Comparison of ENCODE assay signal across 16 cellular contexts in genomic region chr20:57033994-57034393, GRCh38.
"Had no signal": no experiment of that assay in that cellular context is flagged by ENCODE, and none has a peak within 500 bp of the region (broad histone marks: within the 10 kb centered on the region; RNA-seq: fewer than 3 reads in every experiment).

No MANE protein-coding gene starts in this region.

- H3K9me3 ChIP-seq: lower lobe of right lung had no signal

- H3K9me3 Mint-ChIP-seq: activated CD8-positive, alpha-beta T cell treated with anti-CD3 and anti-CD28 coated beads for 36 hours; activated naive CD4-positive, alpha-beta T cell treated with anti-CD3 and anti-CD28 coated beads, Interleukin-2, amount 10 ng/mL, durations not matched to agents 7 days and 5 days; activated naive CD8-positive, alpha-beta T cell treated with anti-CD3 and anti-CD28 coated beads, Interleukin-2, amount 50 U/mL, for 24 hours had no signal

- H3K4me1 Mint-ChIP-seq: activated B cell treated with CpG ODN at 0.5 μM for 24 hours; activated naive CD4-positive, alpha-beta T cell treated with anti-CD3 and anti-CD28 coated beads, Interleukin-2, amount 10 ng/mL, durations not matched to agents 7 days and 5 days; activated naive CD8-positive, alpha-beta T cell treated with anti-CD3 and anti-CD28 coated beads, Interleukin-2, amount 50 U/mL, for 24 hours had no signal

- H3K4me1 ChIP-seq: lower lobe of right lung had no signal

- ATAC-seq: activated CD8-positive, alpha-beta T cell treated with anti-CD3 and anti-CD28 coated beads for 36 hours; activated naive CD8-positive, alpha-beta T cell treated with anti-CD3 and anti-CD28 coated beads, Interleukin-2, amount 50 U/mL, for 24 hours; activated T-cell treated with anti-CD3 and anti-CD28 coated beads, Interleukin-2, amount 50 U/mL, for 4 hours; lower lobe of right lung; stimulated activated naive B cell treated with anti-CD40 and anti-IgM and Interleukin-4, amounts not matched to agents 10 μg/mL and 1 μg/mL and 100 μg/mL, for 72 hours had no signal

- H3K36me3 Mint-ChIP-seq: activated naive CD4-positive, alpha-beta T cell treated with anti-CD3 and anti-CD28 coated beads, Interleukin-2, amount 10 ng/mL, durations not matched to agents 7 days and 5 days; stimulated activated naive B cell treated with anti-CD40 and anti-IgM and Interleukin-4, amounts not matched to agents 10 μg/mL and 1 μg/mL and 100 μg/mL, for 72 hours had no signal

- H3K4me3 Mint-ChIP-seq: activated B cell treated with CpG ODN at 0.5 μM for 24 hours; activated CD8-positive, alpha-beta T cell treated with anti-CD3 and anti-CD28 coated beads for 36 hours; activated naive CD4-positive, alpha-beta T cell treated with anti-CD3 and anti-CD28 coated beads, Interleukin-2, amount 10 ng/mL, durations not matched to agents 7 days and 5 days; activated naive CD8-positive, alpha-beta T cell treated with anti-CD3 and anti-CD28 coated beads, Interleukin-2, amount 50 U/mL, for 24 hours; activated T-cell treated with anti-CD3 and anti-CD28 coated beads, Interleukin-2, amount 50 U/mL, for 4 hours; stimulated activated naive B cell treated with anti-CD40 and anti-IgM and Interleukin-4, amounts not matched to agents 10 μg/mL and 1 μg/mL and 100 μg/mL, for 72 hours had no signal

- H3K4me3 ChIP-seq: coronary artery, lower lobe of right lung had no signal

- H3K27ac ChIP-seq: coronary artery, lower lobe of right lung had no signal

- H3K27ac Mint-ChIP-seq: activated B cell treated with CpG ODN at 0.5 μM for 24 hours; activated CD8-positive, alpha-beta T cell treated with anti-CD3 and anti-CD28 coated beads for 36 hours; activated naive CD4-positive, alpha-beta T cell treated with anti-CD3 and anti-CD28 coated beads, Interleukin-2, amount 10 ng/mL, durations not matched to agents 7 days and 5 days; activated naive CD8-positive, alpha-beta T cell treated with anti-CD3 and anti-CD28 coated beads, Interleukin-2, amount 50 U/mL, for 24 hours; stimulated activated naive B cell treated with anti-CD40 and anti-IgM and Interleukin-4, amounts not matched to agents 10 μg/mL and 1 μg/mL and 100 μg/mL, for 72 hours had no signal

- DNase-seq: activated B cell treated with CpG ODN at 0.5 μM for 24 hours; activated CD4-positive, alpha-beta T cell treated with anti-CD3 and anti-CD28 coated beads for 48 hours; activated CD8-positive, alpha-beta T cell treated with anti-CD3 and anti-CD28 coated beads for 36 hours; activated naive CD4-positive, alpha-beta T cell treated with anti-CD3 and anti-CD28 coated beads, Interleukin-2, amount 10 ng/mL, durations not matched to agents 7 days and 5 days; activated naive CD8-positive, alpha-beta T cell treated with anti-CD3 and anti-CD28 coated beads, Interleukin-2, amount 50 U/mL, for 24 hours; activated T-cell treated with anti-CD3 and anti-CD28 coated beads, Interleukin-2, amount 50 U/mL, for 4 hours; aorta; erythroblast; hypothalamus; islet precursor cell; lower lobe of right lung; midbrain; occipital lobe; retina; stimulated activated naive B cell treated with anti-CD40 and anti-IgM and Interleukin-4, amounts not matched to agents 10 μg/mL and 1 μg/mL and 100 μg/mL, for 72 hours had no signal

- H3K36me3 ChIP-seq: lower lobe of right lung had no signal
